ENCODE assay signal across 24 cellular contexts in genomic region chr12:77107121-77107520, GRCh38. TPM values are rescaled to one million over a fixed set of nuclear protein-coding genes. Genes with fewer than 3 reads are reported as not detected.
A peak's percentile ranks its signal among the peaks of the same experiment; 100 is the strongest.
DNase-seq lines count a peak whose midpoint lies in the region; ATAC-seq, FAIRE-seq and TF ChIP-seq lines count a peak whose summit lies in the region.
"Had no signal": no experiment of that assay in that cellular context is flagged by ENCODE, and none has a peak within 500 bp of the region (broad histone marks: within the 10 kb centered on the region; RNA-seq: fewer than 3 reads in every experiment).

No MANE protein-coding gene starts in this region.

- no peak overlapping the region for H3K27ac ChIP-seq in HepG2 (ENCODE audit: extremely low read length, insufficient read depth, low read length)
- H3K27ac ChIP-seq in right lobe of liver, result no peak overlapping the region
- H3K27ac ChIP-seq in endodermal cell (ENCODE audit: low read depth, low read length), result no peak overlapping the region
- H3K27ac ChIP-seq: A549; BLaER1 treated with 17β-estradiol and CSF1 and Interleukin-3, amounts not matched to agents 10 nM and 100 nM had no signal

- H3K79me2 ChIP-seq in HepG2 (ENCODE audit: insufficient read depth, low read length), result no peaks in the 10 kb centered on the region

- H3K27me3 ChIP-seq in HepG2 (ENCODE audit: control insufficient read depth in 1 of 2, insufficient read depth in 2 of 2, low read length in 2 of 2) (no peaks in the 10 kb centered on the region), right lobe of liver (no peaks in the 10 kb centered on the region), endodermal cell (ENCODE audit: control insufficient read depth, insufficient read depth, low read length, poor library complexity, severe bottlenecking) (no peaks in the 10 kb centered on the region)
- H3K27me3 ChIP-seq: BE2C; BLaER1 treated with 17β-estradiol and CSF1 and Interleukin-3, amounts not matched to agents 10 nM and 100 nM had no signal

- no TSS peak for BruUV-seq in HepG2 (replicated peaks; lab: Mats Ljungman, UMichigan)

- no peak for TF ChIP-seq POLR2A in HepG2 (IDR thresholded peaks at IDR 0.05; ENCODE audit: insufficient read depth in 1 of 2, low read depth in 2 of 2, low read length in 2 of 2)
- TF ChIP-seq POLR2A in right lobe of liver (IDR thresholded peaks at IDR 0.05), result no peak

- CTCF ChIA-PET in HepG2 (lab: Yijun Ruan, JAX; ENCODE audit: low intra/inter-chr PET ratio, low total read pairs), result no interaction called here

- H3K4me1 ChIP-seq in HepG2 (ENCODE audit: insufficient read depth, low read length), result no peaks in the 10 kb centered on the region
- no peaks in the 10 kb centered on the region for H3K4me1 ChIP-seq in right lobe of liver
- no peaks in the 10 kb centered on the region for H3K4me1 ChIP-seq in endodermal cell (ENCODE audit: control insufficient read depth, insufficient read depth, low read length)
- H3K4me1 ChIP-seq: BE2C; BLaER1 treated with 17β-estradiol and CSF1 and Interleukin-3, amounts not matched to agents 10 nM and 100 nM had no signal

- 21% methylated on average over 2 of the region's 2 CpGs for WGBS in HepG2 (ENCODE audit: low lambda C conversion rate)
- 40% methylated on average over 2 of the region's 2 CpGs for WGBS in right lobe of liver (ENCODE audit: insufficient coverage, low coverage, low lambda C conversion rate, missing lambda C conversion rate)
- 89 to 90% methylated on average over 1 to 2 of the region's 2 CpGs for WGBS in endodermal cell (ENCODE audit: insufficient coverage in 1 of 2, insufficient read length in 1 of 2), 2 experiments

- POLR2A ChIA-PET in HepG2 (lab: Yijun Ruan, JAX), result no interaction called here

- no peak for FAIRE-seq in HepG2 (lab: Jason Lieb, UNC)
- FAIRE-seq: D721Med, GM12878 had no signal

- no peak for TF ChIP-seq RAD21 in HepG2 (CRISPR knock-in tag; IDR thresholded peaks at IDR 0.05)

- H3K36me3 ChIP-seq in HepG2 (replicated peaks in 1 of 2; ENCODE audit: control insufficient read depth in 1 of 2, insufficient read depth in 2 of 2, low read length in 2 of 2), result no peaks in the 10 kb centered on the region
- no peaks in the 10 kb centered on the region for H3K36me3 ChIP-seq in right lobe of liver
- no peaks in the 10 kb centered on the region for H3K36me3 ChIP-seq in endodermal cell (ENCODE audit: control insufficient read depth, insufficient read depth, low read length)
- H3K36me3 ChIP-seq: BE2C; BLaER1 treated with 17β-estradiol and CSF1 and Interleukin-3, amounts not matched to agents 10 nM and 100 nM had no signal

- H3K9me3 ChIP-seq in HepG2 (ENCODE audit: low read length) (no peaks in the 10 kb centered on the region), right lobe of liver (no peaks in the 10 kb centered on the region), endodermal cell (ENCODE audit: control insufficient read depth, low read length) (no peaks in the 10 kb centered on the region)
- H3K9me3 ChIP-seq: BE2C had no signal

- DNase-seq in HepG2 (ENCODE audit: low spot score) (no peak), right lobe of liver (no peak), NCI-H2227 (lab: John Stamatoyannopoulos, UW; ENCODE audit: unreplicated experiment) (peak; percentile 39), endodermal cell (no peak), NCI-H146 (lab: John Stamatoyannopoulos, UW) (no peak)
- DNase-seq: 8988T; ACHN; AML-193; BE2C; CD4-positive, alpha-beta T cell; CD8-positive, alpha-beta memory T cell; DMS 273 treated with DMSO at 0.1 percent for 48 hours; DMS79; EL; GDM1; GOT3 had no signal

- intact Hi-C loops in HepG2 (cut with micrococcal nuclease; ENCODE audit: unreplicated experiment) (no loop called here), right lobe of liver (cut with DNase I) (no loop called here)

- no peak overlapping the region for H2AFZ ChIP-seq in HepG2 (ENCODE audit: low read length)

- peaks cover 3% of the 10 kb centered on the region for H3K4me1 Mint-ChIP-seq in endodermal cell
- H3K4me1 Mint-ChIP-seq: CD14-positive monocyte; CD8-positive, alpha-beta memory T cell had no signal

- H3K27me3 Mint-ChIP-seq in endodermal cell (ENCODE audit: insufficient read depth), result no peaks in the 10 kb centered on the region
- H3K27me3 Mint-ChIP-seq: CD4-positive, alpha-beta T cell had no signal

- H3K27ac Mint-ChIP-seq in endodermal cell, result no peak overlapping the region
- H3K27ac Mint-ChIP-seq: CD4-positive, alpha-beta T cell; CD8-positive, alpha-beta memory T cell had no signal

- TF ChIP-seq EP300 in HepG2 (IDR thresholded peaks at IDR 0.05; ENCODE audit: low read depth in 2 of 2, low read length in 2 of 2) (no peak), HepG2 (CRISPR knock-in tag; IDR thresholded peaks at IDR 0.05; ENCODE audit: borderline replicate concordance) (no peak)

- H3K4me2 ChIP-seq in HepG2 (ENCODE audit: low read depth, low read length), result no peak overlapping the region
- H3K4me2 ChIP-seq: A549; BLaER1 treated with 17β-estradiol and CSF1 and Interleukin-3, amounts not matched to agents 10 nM and 100 nM had no signal

- no peak for TF ChIP-seq CTCF in HepG2 (CRISPR knock-in tag; IDR thresholded peaks at IDR 0.05)
- TF ChIP-seq CTCF in right lobe of liver (IDR thresholded peaks at IDR 0.05), result no peak
- TF ChIP-seq CTCF in endodermal cell (conservative IDR thresholded peaks at IDR 0.05), result peak; percentile 66

- H3K4me3 Mint-ChIP-seq in endodermal cell, result no peak overlapping the region
- H3K4me3 Mint-ChIP-seq: CD4-positive, alpha-beta T cell had no signal

- no peaks in the 10 kb centered on the region for H4K20me1 ChIP-seq in HepG2 (ENCODE audit: insufficient read depth, low read length)
- H4K20me1 ChIP-seq: BLaER1 treated with 17β-estradiol and CSF1 and Interleukin-3, amounts not matched to agents 10 nM and 100 nM had no signal

- H3K36me3 Mint-ChIP-seq in endodermal cell (ENCODE audit: low read depth), result no peaks in the 10 kb centered on the region
- H3K36me3 Mint-ChIP-seq: CD14-positive monocyte; CD8-positive, alpha-beta memory T cell had no signal

- ATAC-seq in HepG2 (0 out of 3 replicates have a peak, but pooled peaks have one; percentile 43), right lobe of liver (no peak), GM18867 (IDR thresholded peaks at IDR 0.05; ENCODE audit: unreplicated experiment) (no peak), HG02973 (IDR thresholded peaks at IDR 0.05; ENCODE audit: unreplicated experiment) (no peak)
- ATAC-seq: A549, GM12878, HCT116 had no signal

- H3K9me3 Mint-ChIP-seq in endodermal cell, result peaks cover 10% of the 10 kb centered on the region

- H3K9ac ChIP-seq in HepG2 (ENCODE audit: insufficient read depth, low read depth, low read length) (no peak overlapping the region), endodermal cell (ENCODE audit: extremely low read depth, low read length, poor library complexity, severe bottlenecking) (no peak overlapping the region)
- H3K9ac ChIP-seq: BLaER1 treated with 17β-estradiol and CSF1 and Interleukin-3, amounts not matched to agents 10 nM and 100 nM had no signal

- no peak overlapping the region for H3K4me3 ChIP-seq in HepG2 (replicated peaks in 1 of 3; ENCODE audit: insufficient read depth in 1 of 3, low read depth in 2 of 3, low read length in 3 of 3)
- no peak overlapping the region for H3K4me3 ChIP-seq in right lobe of liver
- H3K4me3 ChIP-seq in endodermal cell (ENCODE audit: low read length), result no peak overlapping the region
- H3K4me3 ChIP-seq: A549; BLaER1 treated with 17β-estradiol and CSF1 and Interleukin-3, amounts not matched to agents 10 nM and 100 nM; GM12878 had no signal

- in situ Hi-C loops in HepG2 (cut with HindIII; ENCODE audit: extremely low pct_ligation_motif_present, low pct_unique_long_range_greater_than_20kb), result no loop called here

TF ChIP-seq in HepG2, 621 proteins besides CTCF, POLR2A, EP300 and RAD21 (continues in another document):
- TF ChIP-seq ZNF790 (CRISPR knock-in tag; IDR thresholded peaks at IDR 0.05; ENCODE audit: borderline replicate concordance) (no peak), ZNF337 (CRISPR knock-in tag; IDR thresholded peaks at IDR 0.05; ENCODE audit: borderline replicate concordance, low read depth) (no peak), ZNF263 (CRISPR knock-in tag; IDR thresholded peaks at IDR 0.05) (no peak), JDP2 (CRISPR knock-in tag; IDR thresholded peaks at IDR 0.05; ENCODE audit: borderline replicate concordance) (no peak), ZNF740 (CRISPR knock-in tag; IDR thresholded peaks at IDR 0.05) (no peak)

RNA-seq across cellular contexts. Expression of gene E2F7, which starts 41.8 kb away (rescaled TPM):
- total RNA-seq in HepG2 (2016; rRNA removed; fragmentation: Illumina TruSeq; extraction: Trizol) (7.3 and 9.1 TPM in 2 replicates), right lobe of liver (under 1 TPM in 4 of 6 experiments, not detected in 2; 0.23 to 0.55 (median 0.37) TPM), endodermal cell (10 to 100 TPM; 21.0 to 21.2 TPM)
- 0.88 and 1.0 TPM in 2 replicates for total RNA-seq in HepG2 (2016; cell fraction: cytosol; rRNA removed; fragmentation: Illumina TruSeq; extraction: Trizol; ENCODE audit: low read depth)
- total RNA-seq in HepG2 (2016; cell fraction: insoluble cytoplasmic fraction; rRNA removed; fragmentation: Illumina TruSeq; extraction: Trizol), result 7.3 and 8.5 TPM in 2 replicates
- total RNA-seq in HepG2 (2016; cell fraction: membrane; rRNA removed; fragmentation: Illumina TruSeq; extraction: Trizol), result 2.5 and 3.6 TPM in 2 replicates
- total RNA-seq in HepG2 (2016; cell fraction: nucleus; rRNA removed; fragmentation: Illumina TruSeq; extraction: Trizol), result 9.1 and 13.5 TPM in 2 replicates
- polyA plus RNA-seq in HepG2 (2011; rRNA removed), result 1.1 and 1.7 TPM in 2 replicates
- 0.82 and 0.83 TPM in 2 replicates for polyA plus RNA-seq in HepG2 (2011; cell fraction: cytosol; rRNA removed)
- polyA plus RNA-seq in HepG2 (2011; cell fraction: nucleus; rRNA removed), result 2.6 and 3.6 TPM in 2 replicates
- 0.63 and 1.6 TPM in 2 replicates for polyA plus RNA-seq in HepG2 (2012)
- polyA plus RNA-seq in HepG2 (2016; cell fraction: cytosol; fragmentation: Illumina TruSeq; extraction: Trizol; ENCODE audit: low read depth), result 0.17 and 0.53 TPM in 2 replicates
- 6.4 and 6.9 TPM in 2 replicates for polyA plus RNA-seq in HepG2 (2016; cell fraction: insoluble cytoplasmic fraction; fragmentation: Illumina TruSeq; extraction: Trizol; ENCODE audit: low read depth)
- polyA plus RNA-seq in HepG2 (2016; cell fraction: membrane; fragmentation: Illumina TruSeq; extraction: Trizol; ENCODE audit: low read depth), result 0.88 and 0.95 TPM in 2 replicates
- polyA plus RNA-seq in HepG2 (2016; cell fraction: nucleus; fragmentation: Illumina TruSeq; extraction: Trizol; ENCODE audit: insufficient read depth, low read depth), result 7.4 and 7.5 TPM in 2 replicates
- polyA minus RNA-seq in HepG2 (2011; rRNA and poly(A)+ RNA removed; ENCODE audit: low replicate concordance), result 2.2 and 11.3 TPM in 2 replicates
- polyA minus RNA-seq in HepG2 (2011; cell fraction: cytosol; rRNA and poly(A)+ RNA removed), result 1.3 and 2.4 TPM in 2 replicates
- 8.6 and 10.4 TPM in 2 replicates for polyA minus RNA-seq in HepG2 (2011; cell fraction: nucleus; rRNA and poly(A)+ RNA removed)
- 19.1 TPM for polyA plus RNA-seq in endodermal cell (2013, experiment 1 of 2)
- polyA plus RNA-seq in endodermal cell (2013, experiment 2 of 2), result 17.2 TPM
- polyA plus RNA-seq: CD14-positive monocyte; CD8-positive, alpha-beta memory T cell had no signal
